ENCODE assay signal across 11 cellular contexts in the genomic region with DNA sequence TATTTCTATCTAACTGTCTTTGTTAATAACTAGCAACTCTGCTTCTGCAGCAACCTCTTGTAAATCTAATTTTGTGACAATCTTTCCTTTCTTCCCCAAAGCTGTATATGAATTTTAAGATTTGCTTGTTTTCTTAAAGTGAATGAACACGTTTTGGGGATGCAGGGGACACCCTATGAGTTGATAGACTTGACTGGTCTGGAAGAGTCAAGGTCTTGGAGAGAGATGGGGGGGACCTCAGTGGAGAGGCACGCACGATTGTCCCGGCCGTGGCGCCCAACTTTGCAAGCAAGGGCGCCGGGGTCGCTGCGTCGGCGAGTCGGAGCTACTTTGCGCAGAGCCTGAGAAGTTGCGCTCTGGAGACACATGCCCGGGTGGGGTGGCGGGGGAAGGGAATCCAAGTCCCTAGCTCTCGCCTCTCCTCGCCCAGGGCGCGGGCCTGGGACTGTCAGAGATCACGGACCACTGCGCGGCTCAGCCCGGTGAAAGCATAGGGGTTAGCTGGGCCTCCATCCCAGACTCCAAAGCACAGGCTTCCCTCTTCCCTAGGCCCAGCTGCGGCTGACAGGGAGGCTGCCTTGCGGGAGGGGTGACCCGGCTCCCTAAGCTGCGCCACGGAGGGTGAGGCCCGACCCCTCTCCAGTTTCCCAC. TPM values are rescaled to one million over a fixed set of nuclear protein-coding genes. Genes with fewer than 3 reads are reported as not detected.
DNase-seq lines count a peak whose midpoint lies in the region; ATAC-seq, FAIRE-seq and TF ChIP-seq lines count a peak whose summit lies in the region.
"Had no signal": no experiment of that assay in that cellular context is flagged by ENCODE, and none has a peak within 500 bp of the region (broad histone marks: within the 10 kb centered on the region; RNA-seq: fewer than 3 reads in every experiment).

No MANE protein-coding gene starts in this region.

- H3K36me3 Mint-ChIP-seq in Calu3 (ENCODE audit: insufficient read depth, unreplicated experiment), result no peaks in the 10 kb centered on the region
- no peaks in the 10 kb centered on the region for H3K36me3 Mint-ChIP-seq in naive thymus-derived CD4-positive, alpha-beta T cell
- H3K36me3 Mint-ChIP-seq: naive thymus-derived CD8-positive, alpha-beta T cell had no signal

- TF ChIP-seq POLR2A in endothelial cell of umbilical vein (IDR thresholded peaks at IDR 0.05; ENCODE audit: low read depth, low read length), result no peak

- H2AFZ ChIP-seq in endothelial cell of umbilical vein (ENCODE audit: low read depth, low read length) (no peak overlapping the region), osteoblast (ENCODE audit: low read length) (no peak overlapping the region)

- dilution Hi-C loops in endothelial cell of umbilical vein (cut with MboI; ENCODE audit: extremely low pct_ligation_motif_present, low sequenced_read_pairs), result no loop called here

- H3K4me3 Mint-ChIP-seq in Calu3 (ENCODE audit: low read depth, unreplicated experiment), result peak overlapping the region; percentile 61
- H3K4me3 Mint-ChIP-seq in naive thymus-derived CD4-positive, alpha-beta T cell, result peak overlapping the region in 2 of 10 donors; percentile 51 to 55

- H4K20me1 ChIP-seq in endothelial cell of umbilical vein (replicated peaks; ENCODE audit: control insufficient read depth, extremely low read depth, insufficient read depth, low read length) (no peaks in the 10 kb centered on the region), osteoblast (ENCODE audit: insufficient read depth, low read length) (no peaks in the 10 kb centered on the region)

- no peak overlapping the region for H3K27ac Mint-ChIP-seq in Calu3 (ENCODE audit: unreplicated experiment)
- no peak overlapping the region for H3K27ac Mint-ChIP-seq in naive thymus-derived CD4-positive, alpha-beta T cell
- H3K27ac Mint-ChIP-seq: naive thymus-derived CD8-positive, alpha-beta T cell had no signal

- H3K4me2 ChIP-seq in endothelial cell of umbilical vein (ENCODE audit: insufficient read depth, low read length) (no peak overlapping the region), osteoblast (ENCODE audit: insufficient read depth, low read length) (no peak overlapping the region)

- H3K9me3 Mint-ChIP-seq in Calu3 (ENCODE audit: low read depth, unreplicated experiment), result no peaks in the 10 kb centered on the region
- peaks cover 0 to 2% (median 0%) of the 10 kb centered on the region in 11 donors for H3K9me3 Mint-ChIP-seq in naive thymus-derived CD4-positive, alpha-beta T cell
- H3K9me3 Mint-ChIP-seq: naive thymus-derived CD8-positive, alpha-beta T cell had no signal

- intact Hi-C loops in Calu3 (cut with micrococcal nuclease; ENCODE audit: unreplicated experiment) (loop anchor here (10.0 kb wide), 1 partner anchor 91 kb away; a partner anchor contains a TSS), endothelial cell of umbilical vein (cut with micrococcal nuclease) (no loop called here)
- intact Hi-C loops in naive thymus-derived CD4-positive, alpha-beta T cell (cut with micrococcal nuclease), result no loop called here

- H3K79me2 ChIP-seq in endothelial cell of umbilical vein (ENCODE audit: control insufficient read depth, insufficient read depth, low read length), result no peaks in the 10 kb centered on the region
- no peaks in the 10 kb centered on the region for H3K79me2 ChIP-seq in osteoblast (ENCODE audit: insufficient read depth, low read length)

- POLR2A ChIA-PET in endothelial cell of umbilical vein (lab: Charles Lee), result no interaction called here
- POLR2A ChIA-PET in naive thymus-derived CD4-positive, alpha-beta T cell (lab: Charles Lee), result no interaction called here

- H3K4me3 ChIP-seq in LNCaP clone FGC (ENCODE audit: low read depth, low read length) (peak overlapping the region; percentile 46), endothelial cell of umbilical vein (replicated peaks in 1 of 3; ENCODE audit: insufficient read depth in 1 of 3, low read depth in 1 of 3, low read length in 3 of 3) (no peak overlapping the region), osteoblast (ENCODE audit: insufficient read depth, low read length) (no peak overlapping the region)
- no peak overlapping the region for H3K4me3 ChIP-seq in naive thymus-derived CD4-positive, alpha-beta T cell (ENCODE audit: low read length)

- FAIRE-seq in endothelial cell of umbilical vein (lab: Jason Lieb, UNC), result no peak
- FAIRE-seq: GM18507 had no signal

- peaks cover 93% of the 10 kb centered on the region for H3K27me3 Mint-ChIP-seq in Calu3 (ENCODE audit: unreplicated experiment)
- H3K27me3 Mint-ChIP-seq in naive thymus-derived CD4-positive, alpha-beta T cell, result peaks cover 48 to 89% (median 60%) of the 10 kb centered on the region in 5 donors

- CTCF ChIA-PET in Calu3 (lab: Charles Lee), result no interaction called here
- CTCF ChIA-PET in endothelial cell of umbilical vein (lab: Charles Lee), result no interaction called here
- CTCF ChIA-PET in naive thymus-derived CD4-positive, alpha-beta T cell (lab: Charles Lee), result no interaction called here

- no peak overlapping the region for H3K9ac ChIP-seq in endothelial cell of umbilical vein (replicated peaks; ENCODE audit: extremely low read depth, insufficient read depth, low read length)

- H3K4me1 Mint-ChIP-seq in Calu3 (ENCODE audit: low read depth, unreplicated experiment), result no peaks in the 10 kb centered on the region
- peaks cover 0 to 9% (median 3%) of the 10 kb centered on the region in 7 donors for H3K4me1 Mint-ChIP-seq in naive thymus-derived CD4-positive, alpha-beta T cell

- H3K9me3 ChIP-seq in endothelial cell of umbilical vein (replicated peaks; ENCODE audit: control insufficient read depth, insufficient read depth, low read length) (no peaks in the 10 kb centered on the region), osteoblast (ENCODE audit: low read depth, low read length) (no peaks in the 10 kb centered on the region)
- no peaks in the 10 kb centered on the region for H3K9me3 ChIP-seq in naive thymus-derived CD4-positive, alpha-beta T cell (ENCODE audit: control insufficient read depth in 2 of 3, low read length in 3 of 3)

- no peak for ATAC-seq in naive thymus-derived CD4-positive, alpha-beta T cell
- ATAC-seq: naive thymus-derived CD8-positive, alpha-beta T cell had no signal

- BruUV-seq in Calu3 (replicated peaks; lab: Mats Ljungman, UMichigan) (no TSS peak), endothelial cell of umbilical vein (replicated peaks; lab: Mats Ljungman, UMichigan) (no TSS peak)

- DNase-seq in Calu3 (no peak), LNCaP clone FGC (ENCODE audit: low read depth) (no peak), endothelial cell of umbilical vein (ENCODE audit: low read depth, low spot score) (no peak), osteoblast (ENCODE audit: insufficient read length, low spot score, missing footprints) (peak; percentile 81), CD1c-positive myeloid dendritic cell (ENCODE audit: extremely low spot score) (no peak), T-helper 1 cell (no peak), NCI-H1436 treated with DMSO at 0.1 percent for 48 hours (lab: John Stamatoyannopoulos, UW) (no peak)
- DNase-seq in naive thymus-derived CD4-positive, alpha-beta T cell, result no peak
- DNase-seq: KG1; naive thymus-derived CD8-positive, alpha-beta T cell had no signal

- H3K36me3 ChIP-seq in endothelial cell of umbilical vein (ENCODE audit: control insufficient read depth in 2 of 2, extremely low read depth in 1 of 2, insufficient read depth in 2 of 2, low read length in 2 of 2), result no peaks in the 10 kb centered on the region
- H3K36me3 ChIP-seq in osteoblast (ENCODE audit: insufficient read depth, low read length), result no peaks in the 10 kb centered on the region
- H3K36me3 ChIP-seq in naive thymus-derived CD4-positive, alpha-beta T cell (ENCODE audit: control insufficient read depth in 2 of 3, insufficient read depth in 3 of 3, low read length in 3 of 3), result no peaks in the 10 kb centered on the region

- TF ChIP-seq CTCF in Calu3 (IDR thresholded peaks at IDR 0.05; ENCODE audit: unreplicated experiment) (no peak), LNCaP clone FGC (IDR thresholded peaks at IDR 0.05; ENCODE audit: control insufficient read depth, extremely low read depth, insufficient read depth) (no peak), endothelial cell of umbilical vein (IDR thresholded peaks at IDR 0.05; ENCODE audit: extremely low read depth in 1 of 2, insufficient read depth in 1 of 2, low read depth in 1 of 2, low read length in 2 of 2) (no peak), osteoblast (IDR thresholded peaks at IDR 0.05; ENCODE audit: extremely low read depth, low read depth, low read length) (no peak)

- H3K27ac ChIP-seq in endothelial cell of umbilical vein (ENCODE audit: insufficient read depth, low read depth, low read length) (no peak overlapping the region), osteoblast (ENCODE audit: low read depth, low read length) (no peak overlapping the region)
- H3K27ac ChIP-seq in naive thymus-derived CD4-positive, alpha-beta T cell (ENCODE audit: low read depth, low read length), result no peak overlapping the region

- H3K27me3 ChIP-seq in endothelial cell of umbilical vein (ENCODE audit: control insufficient read depth in 2 of 2, insufficient read depth in 2 of 2, low read length in 2 of 2) (peaks cover 43 to 54% of the 10 kb centered on the region in 2 experiments), osteoblast (ENCODE audit: insufficient read depth, low read length) (peaks cover 48% of the 10 kb centered on the region)
- no peaks in the 10 kb centered on the region for H3K27me3 ChIP-seq in naive thymus-derived CD4-positive, alpha-beta T cell (ENCODE audit: control insufficient read depth in 2 of 2, insufficient read depth in 2 of 2, low read length in 2 of 2)

- no peaks in the 10 kb centered on the region for H3K4me1 ChIP-seq in endothelial cell of umbilical vein (ENCODE audit: control insufficient read depth, extremely low read depth, insufficient read depth, low read length)
- no peaks in the 10 kb centered on the region for H3K4me1 ChIP-seq in osteoblast (ENCODE audit: insufficient read depth, low read length)
- no peaks in the 10 kb centered on the region for H3K4me1 ChIP-seq in naive thymus-derived CD4-positive, alpha-beta T cell (ENCODE audit: control insufficient read depth in 2 of 2, insufficient read depth in 2 of 2, low read length in 2 of 2)

- H3K9me1 ChIP-seq in endothelial cell of umbilical vein (replicated peaks; ENCODE audit: control insufficient read depth, extremely low read depth, insufficient read depth, low read length), result no peaks in the 10 kb centered on the region

RNA-seq across cellular contexts. Expression of a gene that starts 0.9 kb away (rescaled TPM):
- total RNA-seq in Calu3 (2022) (0.76 and 1.0 TPM in 2 replicates), endothelial cell of umbilical vein (not detected in 2 replicates), osteoblast (not detected in 2 replicates)
- not detected in 2 replicates for polyA plus RNA-seq in endothelial cell of umbilical vein
- not detected in 2 replicates for polyA plus RNA-seq in endothelial cell of umbilical vein (2011; cell fraction: cytosol; rRNA removed)
- polyA plus RNA-seq in endothelial cell of umbilical vein (2011; cell fraction: nucleus; rRNA removed), result not detected in 2 replicates
- not detected in 2 replicates for polyA plus RNA-seq in endothelial cell of umbilical vein (2012)
- polyA minus RNA-seq in endothelial cell of umbilical vein, result not detected in 2 replicates
- polyA minus RNA-seq in endothelial cell of umbilical vein (2011; cell fraction: cytosol; rRNA and poly(A)+ RNA removed), result 1.3 TPM
- not detected in 2 replicates for polyA minus RNA-seq in endothelial cell of umbilical vein (2011; cell fraction: nucleus; rRNA and poly(A)+ RNA removed)
- total RNA-seq in naive thymus-derived CD4-positive, alpha-beta T cell, result under 1 TPM in 1 of 5 experiments, not detected in 4; 0.36 TPM
- not detected for polyA plus RNA-seq in naive thymus-derived CD4-positive, alpha-beta T cell
- total RNA-seq: naive thymus-derived CD8-positive, alpha-beta T cell had no signal
- polyA plus RNA-seq: naive thymus-derived CD8-positive, alpha-beta T cell had no signal
